8 cellular contexts compared by ENCODE assay signal in genomic region chr11:831951-832528, GRCh38. TPM values are rescaled to one million over a fixed set of nuclear protein-coding genes. Genes with fewer than 3 reads are reported as not detected.
DNase-seq lines count a peak whose midpoint lies in the region; ATAC-seq, FAIRE-seq and TF ChIP-seq lines count a peak whose summit lies in the region.

No MANE protein-coding gene starts in this region.

- H3K9me3 ChIP-seq in RWPE2 (ENCODE audit: severe bottlenecking): no peaks in the 10 kb centered on the region

- H3K27me3 ChIP-seq in RWPE2 (ENCODE audit: insufficient read depth, poor library complexity, severe bottlenecking): peaks cover 10% of the 10 kb centered on the region

- H3K4me3 ChIP-seq in RWPE2 (ENCODE audit: severe bottlenecking) (peak overlapping the region; percentile 95), fibroblast of the aortic adventitia (ENCODE audit: low read depth, low read length) (peak overlapping the region; percentile 81), skeletal muscle cell (ENCODE audit: low read depth, low read length) (peak overlapping the region; percentile 48)

- peak; percentile 61 for FAIRE-seq in GM12891 (lab: Jason Lieb, UNC)

- no peak for ATAC-seq in RWPE2 (ENCODE audit: low read depth)

- peaks cover 13% of the 10 kb centered on the region for H3K36me3 ChIP-seq in RWPE2 (ENCODE audit: low read depth)

- DNase-seq in GM12891 (ENCODE audit: insufficient read length, low spot score): no peak
- DNase-seq in RWPE2 (ENCODE audit: low spot score): no peak
- DNase-seq in fibroblast of the aortic adventitia (ENCODE audit: low read depth): no peak
- no peak for DNase-seq in skeletal muscle cell (ENCODE audit: low read depth)
- no peak for DNase-seq in midbrain (lab: John Stamatoyannopoulos, UW)
- no peak for DNase-seq in RKO (ENCODE audit: low spot score)
- no peak for DNase-seq in NCI-H2196 treated with DMSO at 0.1 percent for 48 hours (lab: John Stamatoyannopoulos, UW; ENCODE audit: unreplicated experiment)
- no peak for DNase-seq in NCI-H2171 treated with DMSO at 0.1 percent for 48 hours (lab: John Stamatoyannopoulos, UW)

- peak overlapping the region; percentile 97 for H3K27ac ChIP-seq in RWPE2 (ENCODE audit: poor library complexity, severe bottlenecking)

- no peak for TF ChIP-seq CTCF in RWPE2 (IDR thresholded peaks at IDR 0.05; ENCODE audit: poor library complexity, severe bottlenecking)
- no peak for TF ChIP-seq CTCF in fibroblast of the aortic adventitia (IDR thresholded peaks at IDR 0.05; ENCODE audit: insufficient read depth, low read length)

- TF ChIP-seq POLR2A in GM12891 (IDR thresholded peaks at IDR 0.05; ENCODE audit: low read depth, low read length): no peak

- peaks cover 13% of the 10 kb centered on the region for H3K4me1 ChIP-seq in RWPE2 (ENCODE audit: insufficient read depth, poor library complexity, severe bottlenecking)

TF ChIP-seq in GM12891, 5 proteins besides CTCF, POLR2A, EP300 and RAD21:
- TF ChIP-seq PAX5 (IDR thresholded peaks at IDR 0.05; ENCODE audit: insufficient read depth, low read length, severe bottlenecking) (no peak), SPI1 (IDR thresholded peaks at IDR 0.05; ENCODE audit: low read depth, low read length) (no peak), TAF1 (IDR thresholded peaks at IDR 0.05; ENCODE audit: low read depth, low read length) (no peak), POLR2AphosphoS5 (IDR thresholded peaks at IDR 0.05; ENCODE audit: low read depth, low read length) (no peak), POU2F2 (IDR thresholded peaks at IDR 0.05; ENCODE audit: low read depth, low read length) (no peak)

RNA-seq across cellular contexts. Expression of gene CD151, which starts 0.7 kb away (rescaled TPM):
- polyA plus RNA-seq in GM12891 (2012; ENCODE audit: low read depth, missing spikeins): 11.5 TPM
- 159 and 311 TPM in 2 replicates for total RNA-seq in fibroblast of the aortic adventitia (ENCODE audit: low replicate concordance)

RNA-seq across cellular contexts. Expression of gene CRACR2B, which starts 4.3 kb away (rescaled TPM):
- 3.6 TPM for polyA plus RNA-seq in GM12891 (2012; ENCODE audit: low read depth, missing spikeins)
- total RNA-seq in fibroblast of the aortic adventitia (ENCODE audit: low replicate concordance): 1.3 and 1.8 TPM in 2 replicates

RNA-seq across cellular contexts. Expression of gene POLR2L, which starts 10.3 kb away (rescaled TPM):
- 195 TPM for polyA plus RNA-seq in GM12891 (2012; ENCODE audit: low read depth, missing spikeins)
- total RNA-seq in fibroblast of the aortic adventitia (ENCODE audit: low replicate concordance): 61.7 and 135 TPM in 2 replicates

RNA-seq across cellular contexts. Expression of gene TSPAN4, which starts 10.6 kb away (rescaled TPM):
- 5.6 TPM for polyA plus RNA-seq in GM12891 (2012; ENCODE audit: low read depth, missing spikeins)
- total RNA-seq in fibroblast of the aortic adventitia (ENCODE audit: low replicate concordance): 164 and 252 TPM in 2 replicates

RNA-seq across cellular contexts. Expression of gene PNPLA2, which starts 13.3 kb away (rescaled TPM):
- 14.8 TPM for polyA plus RNA-seq in GM12891 (2012; ENCODE audit: low read depth, missing spikeins)
- total RNA-seq in fibroblast of the aortic adventitia (ENCODE audit: low replicate concordance): 20.0 and 27.7 TPM in 2 replicates
